Comparison of ENCODE assay signal across 1 cellular context in the genomic region with DNA sequence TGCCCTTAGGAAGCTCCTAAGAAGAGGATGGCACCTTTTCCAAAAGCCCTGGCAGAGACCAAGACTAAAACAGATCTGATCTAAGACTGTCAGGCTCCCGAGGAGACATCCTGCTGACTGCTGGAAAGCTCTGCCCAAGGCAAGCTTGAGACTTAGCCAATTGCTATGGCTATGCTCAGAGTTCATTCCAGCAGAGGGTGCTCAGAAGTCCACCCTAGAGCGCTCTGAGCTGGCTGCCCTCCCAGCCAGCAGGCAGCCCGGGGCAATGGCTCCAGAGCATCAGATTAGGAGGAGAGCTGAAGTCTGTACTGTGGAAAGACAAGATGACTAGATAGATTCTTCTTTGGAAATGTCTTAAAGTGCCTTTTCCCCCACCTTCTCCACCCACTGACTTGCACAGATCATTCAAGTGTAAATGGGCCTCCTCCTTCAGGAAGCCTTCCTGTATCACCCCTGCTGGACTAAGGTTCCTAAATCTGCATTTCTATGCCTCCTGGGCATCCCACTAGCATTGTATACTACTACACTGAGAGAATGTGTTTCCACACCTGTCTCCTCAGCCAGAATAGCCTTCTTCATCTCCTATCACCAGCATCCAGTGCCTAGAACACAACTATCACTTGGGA.
TF ChIP-seq lines count a peak whose summit lies in the region.

No MANE protein-coding gene starts in this region.

TF ChIP-seq in HepG2, 621 proteins besides CTCF, POLR2A, EP300 and RAD21 (continued from another document):
- TF ChIP-seq, protein P1, sequence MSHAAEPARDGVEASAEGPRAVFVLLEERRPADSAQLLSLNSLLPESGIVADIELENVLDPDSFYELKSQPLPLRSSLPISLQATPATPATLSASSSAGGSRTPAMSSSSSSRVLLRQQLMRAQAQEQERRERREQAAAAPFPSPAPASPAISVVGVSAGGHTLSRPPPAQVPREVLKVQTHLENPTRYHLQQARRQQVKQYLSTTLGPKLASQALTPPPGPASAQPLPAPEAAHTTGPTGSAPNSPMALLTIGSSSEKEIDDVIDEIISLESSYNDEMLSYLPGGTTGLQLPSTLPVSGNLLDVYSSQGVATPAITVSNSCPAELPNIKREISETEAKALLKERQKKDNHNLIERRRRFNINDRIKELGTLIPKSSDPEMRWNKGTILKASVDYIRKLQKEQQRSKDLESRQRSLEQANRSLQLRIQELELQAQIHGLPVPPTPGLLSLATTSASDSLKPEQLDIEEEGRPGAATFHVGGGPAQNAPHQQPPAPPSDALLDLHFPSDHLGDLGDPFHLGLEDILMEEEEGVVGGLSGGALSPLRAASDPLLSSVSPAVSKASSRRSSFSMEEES (CRISPR knock-in tag; IDR thresholded peaks at IDR 0.05): no peak
- TF ChIP-seq ZIK1 (CRISPR knock-in tag; IDR thresholded peaks at IDR 0.05; ENCODE audit: borderline replicate concordance, low read depth) (no peak), ZNF510 (CRISPR knock-in tag; IDR thresholded peaks at IDR 0.05; ENCODE audit: low read depth) (no peak), YY1 (IDR thresholded peaks at IDR 0.05; ENCODE audit: insufficient read depth, insufficient replicate concordance, low read depth, low read length) (no peak)
- TF ChIP-seq, protein P2, sequence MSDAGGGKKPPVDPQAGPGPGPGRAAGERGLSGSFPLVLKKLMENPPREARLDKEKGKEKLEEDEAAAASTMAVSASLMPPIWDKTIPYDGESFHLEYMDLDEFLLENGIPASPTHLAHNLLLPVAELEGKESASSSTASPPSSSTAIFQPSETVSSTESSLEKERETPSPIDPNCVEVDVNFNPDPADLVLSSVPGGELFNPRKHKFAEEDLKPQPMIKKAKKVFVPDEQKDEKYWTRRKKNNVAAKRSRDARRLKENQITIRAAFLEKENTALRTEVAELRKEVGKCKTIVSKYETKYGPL (CRISPR knock-in tag; IDR thresholded peaks at IDR 0.05): no peak
- TF ChIP-seq, protein P3, sequence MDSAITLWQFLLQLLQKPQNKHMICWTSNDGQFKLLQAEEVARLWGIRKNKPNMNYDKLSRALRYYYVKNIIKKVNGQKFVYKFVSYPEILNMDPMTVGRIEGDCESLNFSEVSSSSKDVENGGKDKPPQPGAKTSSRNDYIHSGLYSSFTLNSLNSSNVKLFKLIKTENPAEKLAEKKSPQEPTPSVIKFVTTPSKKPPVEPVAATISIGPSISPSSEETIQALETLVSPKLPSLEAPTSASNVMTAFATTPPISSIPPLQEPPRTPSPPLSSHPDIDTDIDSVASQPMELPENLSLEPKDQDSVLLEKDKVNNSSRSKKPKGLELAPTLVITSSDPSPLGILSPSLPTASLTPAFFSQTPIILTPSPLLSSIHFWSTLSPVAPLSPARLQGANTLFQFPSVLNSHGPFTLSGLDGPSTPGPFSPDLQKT (CRISPR knock-in tag; IDR thresholded peaks at IDR 0.05; ENCODE audit: borderline replicate concordance): no peak
